Comparison of ENCODE assay signal across 10 cellular contexts in genomic region chr16:87828071-87828971, GRCh38. TPM values are rescaled to one million over a fixed set of nuclear protein-coding genes. Genes with fewer than 3 reads are reported as not detected.
DNase-seq lines count a peak whose midpoint lies in the region; ATAC-seq lines count a peak whose summit lies in the region.
"Had no signal": no experiment of that assay in that cellular context is flagged by ENCODE, and none has a peak within 500 bp of the region (broad histone marks: within the 10 kb centered on the region; RNA-seq: fewer than 3 reads in every experiment).

No MANE protein-coding gene starts in this region.

- H3K9me3 Mint-ChIP-seq in IgD-negative memory B cell = no peaks in the 10 kb centered on the region

- no peaks in the 10 kb centered on the region for H3K27me3 Mint-ChIP-seq in IgD-negative memory B cell

- H3K36me3 Mint-ChIP-seq in IgD-negative memory B cell = no peaks in the 10 kb centered on the region

- no peaks in the 10 kb centered on the region for H3K9me3 ChIP-seq in iPS-20b (ENCODE audit: insufficient read depth, low read depth, low read length)

- H3K4me3 ChIP-seq in iPS-20b (ENCODE audit: low read length) = no peak overlapping the region
- H3K4me3 ChIP-seq: skin epidermis had no signal

- H3K4me1 ChIP-seq in iPS-20b (ENCODE audit: insufficient read depth, low read length) = peaks cover 16% of the 10 kb centered on the region; the same call in 1 of the 2 replicates

- H3K27ac ChIP-seq in iPS-20b (ENCODE audit: low read length) = peak overlapping the region; percentile 56

- no peak for ATAC-seq in GM18498 (IDR thresholded peaks at IDR 0.05; ENCODE audit: unreplicated experiment)

- peaks cover 35% of the 10 kb centered on the region for H3K36me3 ChIP-seq in iPS-20b (ENCODE audit: insufficient read depth, low read depth, low read length)

- DNase-seq in NCI-H146 (lab: John Stamatoyannopoulos, UW) (peak; percentile 55), NCI-H146 treated with DMSO at 0.1 percent for 48 hours (lab: John Stamatoyannopoulos, UW; ENCODE audit: unreplicated experiment) (no peak), COLO829 (ENCODE audit: low spot score) (no peak), T-helper 1 cell (no peak)
- DNase-seq in activated CD8-positive, alpha-beta memory T cell treated with anti-CD3 and anti-CD28 coated beads, Interleukin-2, amount 50 U/mL, for 4 hours = peak; percentile 42
- DNase-seq: stimulated activated naive CD4-positive, alpha-beta T cell had no signal

- H3K27me3 ChIP-seq in iPS-20b (ENCODE audit: insufficient read depth, low read length) = no peaks in the 10 kb centered on the region

- peak overlapping the region; percentile 37; the same call in 1 of the 2 replicates for H3K9ac ChIP-seq in iPS-20b (ENCODE audit: low read depth, low read length)

- H3K4me1 Mint-ChIP-seq in IgD-negative memory B cell = peaks cover 4 to 11% (median 6%) of the 10 kb centered on the region in 3 donors

- peak overlapping the region in 1 of 4 donors; percentile 8 for H3K4me3 Mint-ChIP-seq in IgD-negative memory B cell

- peak overlapping the region in 2 of 3 donors; percentile 42 to 89 for H3K27ac Mint-ChIP-seq in IgD-negative memory B cell

RNA-seq across cellular contexts. Expression of gene SLC7A5, which starts 41.0 kb away (rescaled TPM):
- 6.9 TPM for polyA plus RNA-seq in IgD-negative memory B cell

Comparison
In these comparisons a context has a peak if more than half of its experiments do, and no peak if none do; other contexts are left out.
1. DNase-seq: peak in NCI-H146 (single experiment) and activated CD8-positive, alpha-beta memory T cell treated with anti-CD3 and anti-CD28 coated beads, Interleukin-2, amount 50 U/mL, for 4 hours (single experiment); none in NCI-H146 treated with DMSO at 0.1 percent for 48 hours (single experiment), COLO829 (single experiment) and T-helper 1 cell (0 of 5).